Comparison of ENCODE assay signal across 23 cellular contexts in the genomic region with DNA sequence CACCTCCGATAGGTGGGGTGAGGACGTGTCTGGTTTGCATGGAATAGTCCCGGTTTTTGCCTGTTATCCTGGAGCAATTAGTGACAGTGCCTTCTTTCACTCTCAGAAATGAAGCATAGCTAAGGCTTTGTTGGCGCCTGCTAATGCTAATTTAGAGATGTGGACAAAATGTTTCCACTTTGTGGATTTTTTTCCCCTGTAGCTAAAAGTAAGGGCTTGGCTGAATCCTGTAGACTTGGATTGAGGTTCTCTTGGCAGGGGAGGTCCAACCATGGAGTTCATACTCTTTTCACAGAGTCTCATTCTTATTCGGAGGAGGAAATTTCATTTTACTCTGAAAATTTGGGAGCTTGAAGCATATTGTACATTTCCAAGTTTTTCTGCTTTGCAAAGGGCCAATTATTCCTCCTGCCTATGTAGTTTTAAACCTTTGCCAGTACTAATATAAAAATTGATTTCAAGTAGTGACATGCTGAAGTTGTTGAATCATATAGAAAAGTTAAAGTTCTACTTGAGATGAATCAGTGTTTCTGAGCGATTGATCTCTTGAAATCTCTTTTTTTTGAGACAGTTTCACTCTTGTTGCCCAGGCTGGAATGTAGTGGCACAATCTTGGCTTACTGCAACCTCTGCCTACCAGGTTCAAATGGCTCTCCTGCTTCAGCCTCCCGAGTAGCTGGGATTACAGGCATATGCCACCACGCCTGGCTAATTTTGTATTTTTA. TPM values are rescaled to one million over a fixed set of nuclear protein-coding genes. Genes with fewer than 3 reads are reported as not detected.
DNase-seq lines count a peak whose midpoint lies in the region; FAIRE-seq and TF ChIP-seq lines count a peak whose summit lies in the region.
"Had no signal": no experiment of that assay in that cellular context is flagged by ENCODE, and none has a peak within 500 bp of the region (broad histone marks: within the 10 kb centered on the region; RNA-seq: fewer than 3 reads in every experiment).

No MANE protein-coding gene starts in this region.

- DNase-seq in Ammon's horn (ENCODE audit: low spot score) = peak; percentile 54
- DNase-seq in bronchial epithelial cell (ENCODE audit: low read depth) = peak; percentile 57
- DNase-seq in inferior parietal cortex (ENCODE audit: extremely low spot score) = peak; percentile 36
- DNase-seq in pons (ENCODE audit: low spot score) = peak; percentile 45
- no peak for DNase-seq in vagina (ENCODE audit: extremely low spot score in 2 of 2)
- no peak for DNase-seq in NCI-H2081 (lab: John Stamatoyannopoulos, UW)
- DNase-seq in activated naive CD4-positive, alpha-beta T cell treated with Interleukin-2 at 50 U/mL for 16 hours = no peak
- DNase-seq: BE2C; CD4-positive, CD25-positive, alpha-beta regulatory T cell; COR-L47; DMS 273 treated with DMSO at 0.1 percent for 48 hours; H7; HFFc6; MV-4-11; NCI-H1694 treated with DMSO at 0.1 percent for 48 hours; NCI-H2107; NCI-H2227 treated with DMSO at 0.1 percent for 48 hours; NCI-H524; NCI-H82; RPMI8226 had no signal

- H3K4me3 ChIP-seq in bronchial epithelial cell (ENCODE audit: low read depth, low read length) = no peak overlapping the region
- H3K4me3 ChIP-seq in vagina = no peak overlapping the region

- no peak overlapping the region for H3K27ac ChIP-seq in vagina
- H3K27ac ChIP-seq: HL-60, KMS-11 had no signal

- no peaks in the 10 kb centered on the region for H3K27me3 ChIP-seq in bronchial epithelial cell (ENCODE audit: control insufficient read depth, insufficient read depth, low read length)
- no peaks in the 10 kb centered on the region for H3K27me3 ChIP-seq in vagina
- H3K27me3 ChIP-seq: BE2C had no signal

- intact Hi-C loops in vagina (cut with DNase I) = no loop called here

- TF ChIP-seq CTCF in bronchial epithelial cell (IDR thresholded peaks at IDR 0.05; ENCODE audit: insufficient read depth, low read length, severe bottlenecking) = no peak
- TF ChIP-seq CTCF in vagina (IDR thresholded peaks at IDR 0.05) = no peak

- H3K9me3 ChIP-seq in vagina = no peaks in the 10 kb centered on the region
- H3K9me3 ChIP-seq: BE2C had no signal

- no peak for FAIRE-seq in bronchial epithelial cell (lab: Jason Lieb, UNC)
- FAIRE-seq: G401.6 had no signal

- H3K36me3 ChIP-seq in bronchial epithelial cell (ENCODE audit: control insufficient read depth, insufficient read depth, low read length) (peaks cover 7% of the 10 kb centered on the region), vagina (no peaks in the 10 kb centered on the region)

- TF ChIP-seq POLR2A in vagina (IDR thresholded peaks at IDR 0.05) = no peak

- H3K4me1 ChIP-seq in vagina = peaks cover 10% of the 10 kb centered on the region
- H3K4me1 ChIP-seq: BE2C had no signal

RNA-seq across cellular contexts. Expression of a gene that starts 20.0 kb away (rescaled TPM):
- total RNA-seq in bronchial epithelial cell = 33.0 and 35.0 TPM in 2 replicates
- total RNA-seq in vagina = 54.3 TPM

Comparison
In these comparisons a context has a peak if more than half of its experiments do, and no peak if none do; other contexts are left out.
1. DNase-seq: peak in Ammon's horn (single experiment), bronchial epithelial cell (single experiment), inferior parietal cortex (single experiment) and pons (single experiment); none in vagina (0 of 2), NCI-H2081 (0 of 2) and activated naive CD4-positive, alpha-beta T cell treated with Interleukin-2 at 50 U/mL for 16 hours (single experiment).